15 cellular contexts compared by ENCODE assay signal in the genomic region with DNA sequence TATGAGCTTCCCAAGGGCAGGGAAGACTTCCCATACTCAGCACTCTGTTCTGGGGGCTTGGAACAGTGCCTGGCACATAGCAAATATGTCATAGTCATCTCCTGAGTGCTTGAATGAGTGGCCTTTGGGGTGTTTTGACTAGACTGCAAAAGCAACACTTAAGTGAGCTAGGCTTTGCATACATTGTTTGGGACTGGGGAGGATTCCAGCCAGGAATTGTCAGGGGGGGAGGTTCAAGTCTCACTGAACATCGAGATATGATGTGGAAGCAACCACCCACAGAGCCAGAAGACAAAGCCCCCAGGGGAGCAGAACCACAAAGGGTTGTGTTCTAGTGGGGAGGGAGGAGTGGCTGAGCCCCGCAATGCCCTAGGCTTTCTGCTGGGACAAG.
DNase-seq lines count a peak whose midpoint lies in the region; ATAC-seq, FAIRE-seq and TF ChIP-seq lines count a peak whose summit lies in the region.
"Had no signal": no experiment of that assay in that cellular context is flagged by ENCODE, and none has a peak within 500 bp of the region (broad histone marks: within the 10 kb centered on the region; RNA-seq: fewer than 3 reads in every experiment).

No MANE protein-coding gene starts in this region.

- H3K4me3 Mint-ChIP-seq in neural crest cell: peak overlapping the region; percentile 87
- H3K4me3 Mint-ChIP-seq: memory B cell had no signal

- H3K27me3 ChIP-seq in BE2C: peaks cover 10% of the 10 kb centered on the region
- H3K27me3 ChIP-seq: ascending aorta had no signal

- no peak for FAIRE-seq in GM12891 (lab: Jason Lieb, UNC)
- FAIRE-seq: A549 had no signal

- no peaks in the 10 kb centered on the region for H3K36me3 ChIP-seq in BE2C
- H3K36me3 ChIP-seq: ascending aorta had no signal

- TF ChIP-seq CTCF in neural crest cell (conservative IDR thresholded peaks at IDR 0.05): no peak
- no peak for TF ChIP-seq CTCF in BE2C (IDR thresholded peaks at IDR 0.05; ENCODE audit: low read depth, low read length)

- no peaks in the 10 kb centered on the region for H3K4me1 ChIP-seq in BE2C
- H3K4me1 ChIP-seq: A549 had no signal

- H3K36me3 Mint-ChIP-seq in neural crest cell (ENCODE audit: low read depth): no peaks in the 10 kb centered on the region
- H3K36me3 Mint-ChIP-seq: memory B cell had no signal

- no peak overlapping the region for H3K27ac Mint-ChIP-seq in neural crest cell (ENCODE audit: unreplicated experiment)
- H3K27ac Mint-ChIP-seq: memory B cell had no signal

- H3K9me3 ChIP-seq in BE2C: no peaks in the 10 kb centered on the region
- H3K9me3 ChIP-seq: A549, ascending aorta had no signal

- no peak overlapping the region for H3K4me3 ChIP-seq in BE2C (ENCODE audit: low read depth, low read length)
- H3K4me3 ChIP-seq: A549 had no signal

- ATAC-seq in GM18505 (IDR thresholded peaks at IDR 0.05; ENCODE audit: unreplicated experiment): no peak
- ATAC-seq: A549, HCT116 had no signal

- peaks cover 72% of the 10 kb centered on the region for H3K4me1 Mint-ChIP-seq in neural crest cell
- H3K4me1 Mint-ChIP-seq: memory B cell had no signal

- DNase-seq in NCI-H1417 (lab: John Stamatoyannopoulos, UW) (peak in 2 of 3 experiments; percentile 57 to 82), NCI-H1417 treated with DMSO at 0.1 percent for 48 hours (lab: John Stamatoyannopoulos, UW) (no peak), NCI-H2029 treated with DMSO at 0.1 percent for 48 hours (lab: John Stamatoyannopoulos, UW) (peak; percentile 57), astrocyte of the hippocampus (ENCODE audit: low read depth, low spot score) (peak; percentile 11), neural crest cell (ENCODE audit: low read depth, low spot score) (no peak), GM12891 (ENCODE audit: insufficient read length, low spot score) (no peak), BE2C (no peak)
- DNase-seq: activated gamma-delta T cell; effector memory CD4-positive, alpha-beta T cell; stimulated activated CD4-positive, alpha-beta T cell treated with anti-CD3 and anti-CD28 coated beads, Interleukin-4, amount 100 ng/mL, for 24 hours had no signal

- TF ChIP-seq POLR2A in GM12891 (IDR thresholded peaks at IDR 0.05; ENCODE audit: low read depth, low read length): no peak
- no peak for TF ChIP-seq POLR2A in GM18505 (IDR thresholded peaks at IDR 0.05; ENCODE audit: borderline replicate concordance, extremely low read depth, insufficient read depth, insufficient read length)

- H3K27me3 Mint-ChIP-seq in neural crest cell (ENCODE audit: low read depth): peaks cover 8% of the 10 kb centered on the region

- H3K9me3 Mint-ChIP-seq in neural crest cell: no peaks in the 10 kb centered on the region

TF ChIP-seq in GM12891, 5 proteins besides CTCF, POLR2A, EP300 and RAD21:
- no peak for TF ChIP-seq SPI1 (IDR thresholded peaks at IDR 0.05; ENCODE audit: low read depth, low read length)
- TF ChIP-seq PAX5 (IDR thresholded peaks at IDR 0.05; ENCODE audit: insufficient read depth, low read length, severe bottlenecking): no peak
- no peak for TF ChIP-seq TAF1 (IDR thresholded peaks at IDR 0.05; ENCODE audit: low read depth, low read length)
- TF ChIP-seq POLR2AphosphoS5 (IDR thresholded peaks at IDR 0.05; ENCODE audit: low read depth, low read length): no peak
- TF ChIP-seq POU2F2 (IDR thresholded peaks at IDR 0.05; ENCODE audit: low read depth, low read length): no peak

Comparison
In these comparisons a context has a peak if more than half of its experiments do, and no peak if none do; other contexts are left out.
1. DNase-seq: peak in NCI-H1417 (2 of 3), NCI-H2029 treated with DMSO at 0.1 percent for 48 hours (single experiment) and astrocyte of the hippocampus (single experiment); none in NCI-H1417 treated with DMSO at 0.1 percent for 48 hours (single experiment), neural crest cell (single experiment), GM12891 (single experiment) and BE2C (single experiment).